8 cellular contexts compared by ENCODE assay signal in the genomic region with DNA sequence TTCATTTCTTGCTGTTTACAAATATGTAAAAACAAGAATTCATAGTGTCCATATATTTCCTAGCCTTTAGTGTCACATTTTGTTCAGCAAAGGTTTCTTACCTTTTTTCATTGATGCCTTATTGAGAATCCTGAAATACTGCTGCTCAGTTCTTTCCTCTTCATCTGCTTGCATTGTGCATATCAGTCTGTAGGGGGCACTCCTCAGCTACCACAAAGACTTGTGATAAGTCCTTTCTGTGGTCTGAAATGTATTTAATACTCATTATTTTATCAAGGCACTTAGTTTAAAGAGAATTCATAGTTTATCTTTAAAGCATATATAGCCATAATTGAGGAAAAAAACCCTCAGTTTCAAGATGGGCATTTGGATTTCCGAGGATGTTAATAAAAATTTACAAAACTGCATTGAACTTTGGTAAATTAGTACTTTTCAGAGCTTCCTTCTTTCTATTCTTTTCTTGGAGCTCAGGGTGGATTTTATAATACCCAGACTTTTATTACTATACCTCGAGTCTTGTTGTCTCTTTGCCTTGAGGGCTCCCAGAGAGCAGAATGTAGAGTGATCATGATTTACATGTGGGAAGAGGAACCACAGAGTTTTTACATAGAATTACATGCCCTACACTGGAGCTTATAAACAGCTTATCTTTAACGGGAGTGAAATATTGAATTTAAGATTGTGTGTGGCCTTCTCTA.
DNase-seq lines count a peak whose midpoint lies in the region; ATAC-seq, FAIRE-seq and TF ChIP-seq lines count a peak whose summit lies in the region.

No MANE protein-coding gene starts in this region.

- H3K9me3 Mint-ChIP-seq in Caco-2 (ENCODE audit: unreplicated experiment) = no peaks in the 10 kb centered on the region

- H3K4me1 Mint-ChIP-seq in Caco-2 (ENCODE audit: low read depth, unreplicated experiment) = peaks cover 7% of the 10 kb centered on the region

- H3K4me2 ChIP-seq in GM12878 (ENCODE audit: control insufficient read depth, insufficient read depth) = no peak overlapping the region

- POLR2A ChIA-PET in Caco-2 (lab: Charles Lee) = no interaction called here
- POLR2A ChIA-PET in GM12878 (lab: Charles Lee) = no interaction called here

- no peak overlapping the region for H3K4me3 ChIP-seq in Caco-2 (ENCODE audit: low read depth, low read length)
- H3K4me3 ChIP-seq in HAP-1 = no peak overlapping the region
- H3K4me3 ChIP-seq in GM12878 = no peak overlapping the region
- H3K4me3 ChIP-seq in right lobe of liver = no peak overlapping the region

- H3K9me3 ChIP-seq in Caco-2 = no peaks in the 10 kb centered on the region
- no peaks in the 10 kb centered on the region for H3K9me3 ChIP-seq in HAP-1
- H3K9me3 ChIP-seq in GM12878 (replicated peaks; ENCODE audit: control insufficient read depth, insufficient read depth, low read length) = peaks cover 2% of the 10 kb centered on the region; the same call in 1 of the 3 replicates
- H3K9me3 ChIP-seq in right lobe of liver = no peaks in the 10 kb centered on the region

- H4K20me1 ChIP-seq in GM12878 (ENCODE audit: control insufficient read depth, insufficient read depth) = no peaks in the 10 kb centered on the region

- H2AFZ ChIP-seq in GM12878 (ENCODE audit: control insufficient read depth, low read depth, low read length) = no peak overlapping the region

- peaks cover 10% of the 10 kb centered on the region for H3K27me3 Mint-ChIP-seq in Caco-2 (ENCODE audit: insufficient read depth, unreplicated experiment)

- H3K36me3 ChIP-seq in Caco-2 (ENCODE audit: control insufficient read depth, insufficient read depth, low read length) = no peaks in the 10 kb centered on the region
- H3K36me3 ChIP-seq in HAP-1 (replicated peaks) = no peaks in the 10 kb centered on the region
- H3K36me3 ChIP-seq in GM12878 (ENCODE audit: control insufficient read depth in 2 of 2, insufficient read depth in 2 of 2, low read length in 1 of 2) = no peaks in the 10 kb centered on the region
- H3K36me3 ChIP-seq in right lobe of liver = no peaks in the 10 kb centered on the region

- no peak for TF ChIP-seq EP300 in GM12878 (IDR thresholded peaks at IDR 0.05; ENCODE audit: borderline replicate concordance in 1 of 2, control insufficient read depth in 1 of 2, low read depth in 2 of 2, low read length in 2 of 2)

- H3K4me3 Mint-ChIP-seq in Caco-2 (ENCODE audit: unreplicated experiment) = no peak overlapping the region

- peak; percentile 23 for FAIRE-seq in GM12878 (lab: Jason Lieb, UNC)

- TF ChIP-seq POLR2A in GM12878 (IDR thresholded peaks at IDR 0.05; ENCODE audit: low read depth, low read length) (no peak), right lobe of liver (IDR thresholded peaks at IDR 0.05) (no peak)

- intact Hi-C loops in Caco-2 (cut with micrococcal nuclease; ENCODE audit: unreplicated experiment) (loop anchor here (5.0 kb wide), 2 partner anchors 288 to 1113 kb away; no protein-coding TSS in a partner anchor), GM12878 (cut with micrococcal nuclease; ENCODE audit: unreplicated experiment) (loop anchor here (5.0 kb wide), 2 partner anchors 1113 to 1233 kb away; no protein-coding TSS in a partner anchor), right lobe of liver (cut with DNase I) (no loop called here)

- peak; percentile 59 to 60 for TF ChIP-seq CTCF in Caco-2 (IDR thresholded peaks at IDR 0.05; ENCODE audit: insufficient read depth in 1 of 2, low read depth in 1 of 2, low read length in 1 of 2, severe bottlenecking in 1 of 2, unreplicated experiment in 1 of 2)
- TF ChIP-seq CTCF in GM12878 (IDR thresholded peaks at IDR 0.05 in 2 of 3, conservative IDR thresholded peaks at IDR 0.05 in 1 of 3; ENCODE audit: control insufficient read depth in 2 of 3, extremely low read depth in 1 of 3, insufficient read depth in 1 of 3, low read depth in 3 of 3, low read length in 3 of 3) = peak; percentile 52 to 70 (median 55); a peak in 5 of 6 replicates
- peak; percentile 28 to 63 (median 50) for TF ChIP-seq CTCF in right lobe of liver (IDR thresholded peaks at IDR 0.05)

- H3K79me2 ChIP-seq in GM12878 (ENCODE audit: control insufficient read depth, insufficient read depth, low read length) = no peaks in the 10 kb centered on the region

- BruUV-seq in Caco-2 (replicated peaks; lab: Mats Ljungman, UMichigan) (no TSS peak), GM12878 (replicated peaks; lab: Mats Ljungman, UMichigan) (no TSS peak)

- H3K27ac ChIP-seq in GM12878 (ENCODE audit: control insufficient read depth, insufficient read depth) (no peak overlapping the region), right lobe of liver (no peak overlapping the region)

- DNase-seq in Caco-2 = peak; percentile 39 to 49
- peak; percentile 37 to 64 for DNase-seq in HAP-1 (ENCODE audit: low spot score in 2 of 2)
- DNase-seq in NCI-H774 (lab: John Stamatoyannopoulos, UW) = peak; percentile 18
- DNase-seq in GM12878 (ENCODE audit: low read depth, low spot score) = no peak
- no peak for DNase-seq in right lobe of liver
- DNase-seq in activated effector memory CD4-positive, alpha-beta T cell treated with Interleukin-2 at 50 U/mL for 16 hours = no peak

- no peaks in the 10 kb centered on the region for H3K4me1 ChIP-seq in Caco-2
- no peaks in the 10 kb centered on the region for H3K4me1 ChIP-seq in HAP-1
- H3K4me1 ChIP-seq in GM12878 (ENCODE audit: control insufficient read depth, insufficient read depth, low read length) = peaks cover 9% of the 10 kb centered on the region
- no peaks in the 10 kb centered on the region for H3K4me1 ChIP-seq in right lobe of liver

- TF ChIP-seq RAD21 in GM12878 (IDR thresholded peaks at IDR 0.05; ENCODE audit: insufficient read depth, low read depth, low read length) = peak; percentile 73

- RAD21 ChIA-PET in GM12878 (lab: Charles Lee; ENCODE audit: unreplicated experiment) = interaction anchor here (0.8 to 1.4 kb wide), 7 partner anchors 19 to 1116 kb away, joined by 3 to 12 read pairs (median 3); no protein-coding TSS in a partner anchor

- H3K27me3 ChIP-seq in Caco-2 (replicated peaks; ENCODE audit: control insufficient read depth, insufficient read depth, low read length) = no peaks in the 10 kb centered on the region
- no peaks in the 10 kb centered on the region; the same call in 1 of the 2 replicates for H3K27me3 ChIP-seq in HAP-1 (ENCODE audit: low read depth)
- peaks cover under 1 to 6% of the 10 kb centered on the region in 2 experiments; a peak in 2 of 4 replicates for H3K27me3 ChIP-seq in GM12878 (replicated peaks in 1 of 2; ENCODE audit: control insufficient read depth in 2 of 2, insufficient read depth in 2 of 2, low read length in 1 of 2)
- no peaks in the 10 kb centered on the region for H3K27me3 ChIP-seq in right lobe of liver

- H3K36me3 Mint-ChIP-seq in Caco-2 (ENCODE audit: insufficient read depth, unreplicated experiment) = no peaks in the 10 kb centered on the region

- in situ Hi-C loops in HAP-1 (cut with MboI; ENCODE audit: low sequenced_read_pairs) (no loop called here), GM12878 (cut with MboI) (no loop called here)

- H3K9ac ChIP-seq in GM12878 (ENCODE audit: control insufficient read depth, insufficient read depth, low read length) = no peak overlapping the region

- CTCF ChIA-PET in Caco-2 (lab: Charles Lee) (interaction anchor here (0.7 kb wide), 1 partner anchor 283 kb away, joined by 3 read pairs; no protein-coding TSS in a partner anchor), GM12878 (lab: Yijun Ruan, JAX) (interaction anchor here (0.6 to 1.6 kb wide), 23 partner anchors 10 to 1231 kb away, joined by 3 to 17 read pairs (median 3); no protein-coding TSS in a partner anchor)

- WGBS in GM12878 (ENCODE audit: insufficient coverage, insufficient replicate concordance, low lambda C conversion rate, missing lambda C conversion rate) = 14% methylated on average over 3 of the region's 3 CpGs
- 31% methylated on average over 3 of the region's 3 CpGs for WGBS in right lobe of liver (ENCODE audit: insufficient coverage, low coverage, low lambda C conversion rate, missing lambda C conversion rate)

- SMC1A ChIA-PET in GM12878 (lab: Charles Lee; ENCODE audit: uncharacterized antibody, unreplicated experiment) = interaction anchor here (0.7 to 2.4 kb wide), 12 partner anchors 10 to 1114 kb away, joined by 3 to 17 read pairs (median 3); no protein-coding TSS in a partner anchor

- ATAC-seq in GM12878 = no peak
- peak; percentile 45 to 57 (median 50) for ATAC-seq in right lobe of liver
- no peak for ATAC-seq in GM18870 (IDR thresholded peaks at IDR 0.05; ENCODE audit: unreplicated experiment)
- no peak for ATAC-seq in GM21423 (IDR thresholded peaks at IDR 0.05; ENCODE audit: unreplicated experiment)

- H3K27ac Mint-ChIP-seq in Caco-2 (ENCODE audit: unreplicated experiment) = no peak overlapping the region

TF ChIP-seq in GM12878, 131 proteins besides CTCF, POLR2A, EP300 and RAD21:
- TF ChIP-seq SMC3 (IDR thresholded peaks at IDR 0.05; ENCODE audit: borderline replicate concordance, low read length) (0 out of 2 replicates have a peak, but pooled peaks have one; percentile 16), MTA2 (IDR thresholded peaks at IDR 0.05; ENCODE audit: low read depth) (no peak), RUNX3 (IDR thresholded peaks at IDR 0.05; ENCODE audit: low read length) (peak; percentile 41; the same call in 1 of the 2 replicates)

Comparison
In these comparisons a context has a peak if more than half of its experiments do, and no peak if none do; other contexts are left out.
1. DNase-seq: peak in Caco-2 (2 of 2), HAP-1 (2 of 2) and NCI-H774 (single experiment); none in GM12878 (single experiment), right lobe of liver (0 of 3) and activated effector memory CD4-positive, alpha-beta T cell treated with Interleukin-2 at 50 U/mL for 16 hours (single experiment).
2. ATAC-seq: peak in right lobe of liver (4 of 4); none in GM12878 (single experiment), GM18870 (single experiment) and GM21423 (single experiment).
3. intact Hi-C loops: an anchor here in Caco-2 (5.0 kb wide) and GM12878 (5.0 kb wide); none called in right lobe of liver.
4. Peak in every context shown above with its lines, with median percentiles within 50 percentile points of each other: CTCF ChIP-seq.